ENCODE assay signal across 8 cellular contexts in genomic region chr6:137415127-137415833, GRCh38.
A peak's percentile ranks its signal among the peaks of the same experiment; 100 is the strongest.
DNase-seq lines count a peak whose midpoint lies in the region; ATAC-seq, FAIRE-seq and TF ChIP-seq lines count a peak whose summit lies in the region.

No MANE protein-coding gene starts in this region.

- peak in 1 of 2 experiments; percentile 70 for TF ChIP-seq CTCF in brain (conservative IDR thresholded peaks at IDR 0.05)

- no peaks in the 10 kb centered on the region for H3K36me3 ChIP-seq in iPS-18a (ENCODE audit: control insufficient read depth, low read depth, low read length)
- no peaks in the 10 kb centered on the region for H3K36me3 ChIP-seq in small intestine (ENCODE audit: control insufficient read depth in 2 of 2, insufficient read depth in 2 of 2, low read length in 2 of 2)

- H3K9me3 Mint-ChIP-seq in brain = peaks cover 0 to 6% (median 0%) of the 10 kb centered on the region in 5 experiments

- ATAC-seq in GM19023 (IDR thresholded peaks at IDR 0.05; ENCODE audit: unreplicated experiment) = peak; percentile 93
- peak; percentile 73 for ATAC-seq in HG03520 (IDR thresholded peaks at IDR 0.05; ENCODE audit: unreplicated experiment)
- no peak for ATAC-seq in GM19452 (IDR thresholded peaks at IDR 0.05; ENCODE audit: unreplicated experiment)

- 20 to 34% (median 34%) methylated on average over 25 of the region's 25 CpGs for WGBS in small intestine, 3 donors

- peak overlapping the region; percentile 58 to 76 (median 71) for H3K4me3 Mint-ChIP-seq in brain

- peaks cover 39% of the 10 kb centered on the region for H3K4me1 Mint-ChIP-seq in brain

- peaks cover 20% of the 10 kb centered on the region for H3K27me3 Mint-ChIP-seq in brain

- no peaks in the 10 kb centered on the region for H3K36me3 Mint-ChIP-seq in brain

- H3K27ac ChIP-seq in iPS-18a (ENCODE audit: low read length) (no peak overlapping the region), small intestine (ENCODE audit: low read depth in 1 of 2, low read length in 1 of 2) (peak overlapping the region in 1 of 2 donors; percentile 61)

- FAIRE-seq in TTC549 (lab: Jason Lieb, UNC) (peak; percentile 51), small intestine (lab: Jason Lieb, UNC) (no peak)

- DNase-seq in AG08395 (ENCODE audit: low spot score) (peak; percentile 77), small intestine (peak; percentile 69)

- H3K27ac Mint-ChIP-seq in brain = peak overlapping the region in 4 of 5 experiments; percentile 26 to 44 (median 33)

- H3K9me3 ChIP-seq in iPS-18a (ENCODE audit: control insufficient read depth, low read depth, low read length) (no peaks in the 10 kb centered on the region), small intestine (ENCODE audit: control insufficient read depth, low read depth) (no peaks in the 10 kb centered on the region)

- peaks cover 35% of the 10 kb centered on the region for H3K4me1 ChIP-seq in iPS-18a (ENCODE audit: control insufficient read depth, low read depth, low read length)
- H3K4me1 ChIP-seq in small intestine (ENCODE audit: control insufficient read depth in 2 of 2, insufficient read depth in 1 of 2, low read depth in 1 of 2, low read length in 1 of 2) = peaks cover 0 to 3% of the 10 kb centered on the region in 2 donors

- H3K9ac ChIP-seq in iPS-18a (ENCODE audit: low read length) = peak overlapping the region; percentile 30

- peak overlapping the region; percentile 41 for H3K4me3 ChIP-seq in iPS-18a (ENCODE audit: low read length)
- H3K4me3 ChIP-seq in small intestine (ENCODE audit: low read depth in 1 of 2, low read length in 2 of 2) = peak overlapping the region in 1 of 2 donors; percentile 16

- H3K27me3 ChIP-seq in iPS-18a (ENCODE audit: control insufficient read depth, insufficient read depth, low read length) = peaks cover 16% of the 10 kb centered on the region
- no peaks in the 10 kb centered on the region for H3K27me3 ChIP-seq in small intestine (ENCODE audit: control insufficient read depth in 2 of 2, insufficient read depth in 2 of 2, low read length in 2 of 2)
